ENCODE assay signal across 22 cellular contexts in the genomic region with DNA sequence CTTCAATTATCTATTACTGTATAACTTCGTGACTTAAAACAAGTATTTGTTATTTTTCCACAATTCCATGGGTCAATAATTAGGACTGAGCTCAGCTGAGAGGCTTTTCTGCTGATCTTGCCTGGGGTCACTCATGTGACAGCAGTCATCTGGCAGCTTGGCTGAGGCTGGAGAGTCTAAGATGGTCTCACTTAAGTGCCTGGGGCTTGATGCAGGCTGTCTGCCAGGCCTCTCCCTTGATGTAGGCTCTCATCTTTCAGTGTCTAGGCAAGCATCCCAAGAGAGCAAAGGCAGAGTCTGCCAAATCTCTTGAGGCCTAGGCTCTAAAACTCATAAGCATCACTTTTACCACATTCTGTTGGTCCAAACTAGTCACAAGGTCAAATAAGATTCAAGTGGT.
DNase-seq lines count a peak whose midpoint lies in the region; ATAC-seq and TF ChIP-seq lines count a peak whose summit lies in the region.
"Had no signal": no experiment of that assay in that cellular context is flagged by ENCODE, and none has a peak within 500 bp of the region (broad histone marks: within the 10 kb centered on the region; RNA-seq: fewer than 3 reads in every experiment).

No MANE protein-coding gene starts in this region.

- H3K9me3 Mint-ChIP-seq in activated T-cell treated with anti-CD3 and anti-CD28 coated beads, Interleukin-2, amount 50 U/mL, for 72 hours, result no peaks in the 10 kb centered on the region
- H3K9me3 Mint-ChIP-seq: CD8-positive, alpha-beta T cell; T-helper 1 cell treated with Interleukin-12 subunit alpha and Interleukin-12 subunit beta and Interleukin-4 antibody, amounts not matched to agents 30 μg/mL and 1 μg/mL, for 36 hours had no signal

- intact Hi-C loops in esophagus muscularis mucosa (cut with DNase I), result no loop called here

- no peak overlapping the region for H3K27ac Mint-ChIP-seq in activated T-cell treated with anti-CD3 and anti-CD28 coated beads, Interleukin-2, amount 50 U/mL, for 72 hours
- H3K27ac Mint-ChIP-seq: CD8-positive, alpha-beta T cell; T-helper 1 cell treated with Interleukin-12 subunit alpha and Interleukin-12 subunit beta and Interleukin-4 antibody, amounts not matched to agents 30 μg/mL and 1 μg/mL, for 36 hours had no signal

- TF ChIP-seq CTCF in esophagus muscularis mucosa (IDR thresholded peaks at IDR 0.05), result no peak

- H3K36me3 ChIP-seq in esophagus muscularis mucosa, result no peaks in the 10 kb centered on the region
- H3K36me3 ChIP-seq: BLaER1 had no signal

- no peaks in the 10 kb centered on the region for H3K9me3 ChIP-seq in esophagus muscularis mucosa
- H3K9me3 ChIP-seq: BLaER1 had no signal

- no peak overlapping the region for H3K27ac ChIP-seq in esophagus muscularis mucosa (replicated peaks in 1 of 4)
- H3K27ac ChIP-seq: BLaER1, GM23248, HL-60 had no signal

- no peak for TF ChIP-seq EP300 in esophagus muscularis mucosa (IDR thresholded peaks at IDR 0.05)

- no peak overlapping the region for H3K4me3 ChIP-seq in esophagus muscularis mucosa
- H3K4me3 ChIP-seq: BLaER1, GM12878, GM23248 had no signal

- no peaks in the 10 kb centered on the region for H3K36me3 Mint-ChIP-seq in activated T-cell treated with anti-CD3 and anti-CD28 coated beads, Interleukin-2, amount 50 U/mL, for 72 hours (ENCODE audit: insufficient read depth in 2 of 2)
- H3K36me3 Mint-ChIP-seq: CD8-positive, alpha-beta T cell had no signal

- peak; percentile 98 for DNase-seq in DMS79 (lab: John Stamatoyannopoulos, UW)
- peak; percentile 50 to 74 for DNase-seq in NCI-H187 (lab: John Stamatoyannopoulos, UW)
- DNase-seq in NCI-H2196 (lab: John Stamatoyannopoulos, UW; ENCODE audit: unreplicated experiment), result peak; percentile 55
- DNase-seq in esophagus muscularis mucosa (ENCODE audit: extremely low spot score), result peak; percentile 66
- DNase-seq in amygdala (lab: John Stamatoyannopoulos, UW), result no peak
- DNase-seq in activated T-cell treated with anti-CD3 and anti-CD28 coated beads, Interleukin-2, amount 50 U/mL, for 72 hours, result no peak
- DNase-seq in KBM-7, result no peak
- DNase-seq: CD8-positive, alpha-beta T cell; GDM1; GM23248; NCI-H1694 treated with DMSO at 0.1 percent for 48 hours; NCI-H510A; NK-92 treated with Interleukin-12 subunit alpha and Interleukin-12 subunit beta, amount 100 ng/mL, for 24 hours; OCI-M1; RPMI8226; SIG-M5 had no signal

- 61% methylated on average over 1 of the region's 1 CpG for WGBS in esophagus muscularis mucosa

- H3K27me3 ChIP-seq in esophagus muscularis mucosa, result no peaks in the 10 kb centered on the region
- H3K27me3 ChIP-seq: BLaER1 had no signal

- no peaks in the 10 kb centered on the region for H3K4me1 ChIP-seq in esophagus muscularis mucosa
- H3K4me1 ChIP-seq: BLaER1 had no signal

- peaks cover 6% of the 10 kb centered on the region for H3K27me3 Mint-ChIP-seq in activated T-cell treated with anti-CD3 and anti-CD28 coated beads, Interleukin-2, amount 50 U/mL, for 72 hours (ENCODE audit: low read depth)

- in situ Hi-C loops in KBM-7 (cut with MboI; ENCODE audit: low pct_unique_long_range_greater_than_20kb, low sequenced_read_pairs), result no loop called here

- H3K4me3 Mint-ChIP-seq in activated T-cell treated with anti-CD3 and anti-CD28 coated beads, Interleukin-2, amount 50 U/mL, for 72 hours, result no peak overlapping the region
- H3K4me3 Mint-ChIP-seq: CD8-positive, alpha-beta T cell; T-helper 1 cell treated with Interleukin-12 subunit alpha and Interleukin-12 subunit beta and Interleukin-4 antibody, amounts not matched to agents 30 μg/mL and 1 μg/mL, for 36 hours had no signal

- no peak for ATAC-seq in esophagus mucosa
- no peak for ATAC-seq in activated T-cell treated with anti-CD3 and anti-CD28 coated beads, Interleukin-2, amount 50 U/mL, for 72 hours (replicated peaks in 1 of 2)
- ATAC-seq: CD8-positive, alpha-beta T cell; GM12878; HCT116 had no signal

- H3K4me1 Mint-ChIP-seq in activated T-cell treated with anti-CD3 and anti-CD28 coated beads, Interleukin-2, amount 50 U/mL, for 72 hours (ENCODE audit: low read depth), result no peaks in the 10 kb centered on the region

- no peak for TF ChIP-seq POLR2A in esophagus muscularis mucosa (IDR thresholded peaks at IDR 0.05; ENCODE audit: low read depth)

Comparison
In these comparisons a context has a peak if more than half of its experiments do, and no peak if none do; other contexts are left out.
1. DNase-seq: peak in DMS79 (single experiment), NCI-H187 (2 of 2), NCI-H2196 (single experiment) and esophagus muscularis mucosa (single experiment); none in amygdala (0 of 56), activated T-cell treated with anti-CD3 and anti-CD28 coated beads, Interleukin-2, amount 50 U/mL, for 72 hours (0 of 2) and KBM-7 (single experiment).